ENCODE assay signal across 34 cellular contexts in the genomic region with DNA sequence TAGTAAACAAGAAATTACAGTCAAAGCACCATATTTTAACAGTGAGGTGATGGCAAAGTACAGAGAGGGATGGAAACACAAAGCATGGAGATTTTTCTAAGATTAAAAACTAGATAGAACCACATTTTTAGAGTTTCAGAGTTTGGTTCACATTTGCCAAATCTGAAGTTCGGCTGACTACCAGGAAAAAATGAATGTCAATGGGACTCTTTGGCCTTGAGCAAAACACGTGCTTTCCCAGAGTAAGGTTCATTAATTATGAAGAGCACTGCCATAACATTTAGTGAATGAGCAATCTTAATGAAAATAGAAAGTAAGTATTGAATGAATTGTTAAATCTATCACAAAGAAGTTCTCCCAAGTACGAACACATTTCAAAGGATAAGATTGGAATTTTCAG.
"Had no signal": no experiment of that assay in that cellular context is flagged by ENCODE, and none has a peak within 500 bp of the region (broad histone marks: within the 10 kb centered on the region; RNA-seq: fewer than 3 reads in every experiment).

No MANE protein-coding gene starts in this region.

- DNase-seq: Karpas-422, Kasumi-1, MG63, MM.1S, MV-4-11, NCI-H1048, NCI-H1092, NCI-H1092 treated with DMSO at 0.1 percent for 48 hours, NCI-H1105, NCI-H1105 treated with DMSO at 0.1 percent for 48 hours, NCI-H1417, NCI-H1417 treated with DMSO at 0.1 percent for 48 hours, NCI-H1436, NCI-H1436 treated with DMSO at 0.1 percent for 48 hours, NCI-H146, NCI-H1694, NCI-H1694 treated with DMSO at 0.1 percent for 48 hours, NCI-H187, NCI-H187 treated with DMSO at 0.1 percent for 48 hours, NCI-H1930, NCI-H2029, NCI-H2029 treated with DMSO at 0.1 percent for 48 hours, NCI-H2081, NCI-H2081 treated with DMSO at 0.1 percent for 48 hours, NCI-H2107, NCI-H2171, NCI-H2171 treated with DMSO at 0.1 percent for 48 hours, NCI-H2227 treated with DMSO at 0.1 percent for 48 hours, NCI-H226, NCI-H345, NCI-H446, NCI-H446 treated with DMSO at 0.1 percent for 48 hours, NCI-H510A, NCI-H510A treated with DMSO at 0.1 percent for 48 hours had no signal

- H3K4me3 ChIP-seq: MG63 had no signal

- H3K9me3 ChIP-seq: MG63 had no signal

- H3K27me3 ChIP-seq: MG63 had no signal

- H3K36me3 ChIP-seq: MG63 had no signal
